Comparison of ENCODE assay signal across 19 cellular contexts in genomic region chr7:69631131-69631530, GRCh38. TPM values are rescaled to one million over a fixed set of nuclear protein-coding genes. Genes with fewer than 3 reads are reported as not detected.
DNase-seq lines count a peak whose midpoint lies in the region; ATAC-seq and TF ChIP-seq lines count a peak whose summit lies in the region.
"Had no signal": no experiment of that assay in that cellular context is flagged by ENCODE, and none has a peak within 500 bp of the region (broad histone marks: within the 10 kb centered on the region; RNA-seq: fewer than 3 reads in every experiment).

No MANE protein-coding gene starts in this region.

- H3K27ac ChIP-seq in BLaER1 treated with 17β-estradiol and CSF1 and Interleukin-3, amounts not matched to agents 10 nM and 100 nM: no peak overlapping the region
- H3K27ac ChIP-seq: KMS-11 had no signal

- ATAC-seq in stimulated activated effector memory CD8-positive, alpha-beta T cell treated with anti-CD3 and anti-CD28 coated beads, Interleukin-12 subunit alpha, Interleukin-12 subunit beta, amount 100 ng/mL, for 72 hours: no peak
- ATAC-seq: HCT116 had no signal

- H3K9me3 ChIP-seq in BLaER1 treated with 17β-estradiol and CSF1 and Interleukin-3, amounts not matched to agents 10 nM and 100 nM (replicated peaks in 1 of 11): peaks cover 0 to 2% (median 0%) of the 10 kb centered on the region in 11 experiments; a peak in 2 of 22 replicates
- H3K9me3 ChIP-seq: BE2C had no signal

- no peak overlapping the region for H3K4me3 ChIP-seq in BLaER1 treated with 17β-estradiol and CSF1 and Interleukin-3, amounts not matched to agents 10 nM and 100 nM

- peaks cover 55% of the 10 kb centered on the region for H3K4me1 Mint-ChIP-seq in chondrocyte (ENCODE audit: low read depth)
- H3K4me1 Mint-ChIP-seq in stimulated activated effector memory CD8-positive, alpha-beta T cell treated with anti-CD3 and anti-CD28 coated beads, Interleukin-12 subunit alpha, Interleukin-12 subunit beta, amount 100 ng/mL, for 72 hours: peaks cover 13% of the 10 kb centered on the region
- H3K4me1 Mint-ChIP-seq in type B pancreatic cell (ENCODE audit: unreplicated experiment): peaks cover 54% of the 10 kb centered on the region
- no peaks in the 10 kb centered on the region for H3K4me1 Mint-ChIP-seq in T-helper 2 cell treated with Interferon-gamma antibody and Interleukin-4, amounts not matched to agents 5 μg/mL and 100 μg/mL, for 36 hours (ENCODE audit: low read depth)

- H3K36me3 Mint-ChIP-seq in chondrocyte (ENCODE audit: low read depth) (no peaks in the 10 kb centered on the region), type B pancreatic cell (no peaks in the 10 kb centered on the region)
- no peaks in the 10 kb centered on the region for H3K36me3 Mint-ChIP-seq in stimulated activated effector memory CD8-positive, alpha-beta T cell treated with anti-CD3 and anti-CD28 coated beads, Interleukin-12 subunit alpha, Interleukin-12 subunit beta, amount 100 ng/mL, for 72 hours
- H3K36me3 Mint-ChIP-seq in T-helper 2 cell treated with Interferon-gamma antibody and Interleukin-4, amounts not matched to agents 5 μg/mL and 100 μg/mL, for 36 hours (ENCODE audit: low read depth): no peaks in the 10 kb centered on the region

- H3K27me3 Mint-ChIP-seq in chondrocyte (ENCODE audit: low read depth) (no peaks in the 10 kb centered on the region), type B pancreatic cell (no peaks in the 10 kb centered on the region)
- H3K27me3 Mint-ChIP-seq in T-helper 2 cell treated with Interferon-gamma antibody and Interleukin-4, amounts not matched to agents 5 μg/mL and 100 μg/mL, for 36 hours (ENCODE audit: low read depth): no peaks in the 10 kb centered on the region
- H3K27me3 Mint-ChIP-seq: CD4-positive, alpha-beta T cell had no signal

- H3K36me3 ChIP-seq in BLaER1 treated with 17β-estradiol and CSF1 and Interleukin-3, amounts not matched to agents 10 nM and 100 nM: peaks cover 0 to 5% (median 0%) of the 10 kb centered on the region in 11 experiments; a peak in 2 of 22 replicates
- H3K36me3 ChIP-seq: BE2C had no signal

- no peak overlapping the region for H3K9ac ChIP-seq in BLaER1 treated with 17β-estradiol and CSF1 and Interleukin-3, amounts not matched to agents 10 nM and 100 nM
- H3K9ac ChIP-seq: KMS-11 had no signal

- H3K27me3 ChIP-seq in BLaER1 treated with 17β-estradiol and CSF1 and Interleukin-3, amounts not matched to agents 10 nM and 100 nM: no peaks in the 10 kb centered on the region
- H3K27me3 ChIP-seq: BE2C had no signal

- DNase-seq in NCI-H69 (lab: John Stamatoyannopoulos, UW) (peak; percentile 78), chondrocyte (ENCODE audit: low spot score) (no peak), AG08396 (ENCODE audit: low spot score) (no peak), type B pancreatic cell (ENCODE audit: extremely low spot score, unreplicated experiment) (no peak)
- DNase-seq in stimulated activated effector memory CD8-positive, alpha-beta T cell treated with anti-CD3 and anti-CD28 coated beads, Interleukin-12 subunit alpha, Interleukin-12 subunit beta, amount 100 ng/mL, for 72 hours (ENCODE audit: low spot score in 2 of 2): no peak
- DNase-seq in T-helper 2 cell treated with Interferon-gamma antibody and Interleukin-4, amounts not matched to agents 5 μg/mL and 100 μg/mL, for 36 hours (ENCODE audit: low spot score): no peak
- DNase-seq: BE2C; CD4-positive, alpha-beta T cell; DND-41; IMR-90; NCI-H1105 treated with DMSO at 0.1 percent for 48 hours; NCI-H2029 treated with DMSO at 0.1 percent for 48 hours; NCI-H2171 treated with DMSO at 0.1 percent for 48 hours; NCI-H524 treated with DMSO at 0.1 percent for 48 hours; Right ventricle myocardium superior; SW 1271 had no signal

- H3K4me2 ChIP-seq in BLaER1 treated with 17β-estradiol and CSF1 and Interleukin-3, amounts not matched to agents 10 nM and 100 nM: peak overlapping the region in 8 of 11 experiments; percentile 15 to 77 (median 60); a peak in 8 of 22 replicates
- H3K4me2 ChIP-seq: KMS-11 had no signal

- H4K20me1 ChIP-seq in BLaER1 treated with 17β-estradiol and CSF1 and Interleukin-3, amounts not matched to agents 10 nM and 100 nM: peaks cover 0 to 83% (median 61%) of the 10 kb centered on the region in 11 experiments; a peak in 16 of 22 replicates

- H3K4me3 Mint-ChIP-seq in chondrocyte (ENCODE audit: unreplicated experiment): no peak overlapping the region
- no peak overlapping the region for H3K4me3 Mint-ChIP-seq in stimulated activated effector memory CD8-positive, alpha-beta T cell treated with anti-CD3 and anti-CD28 coated beads, Interleukin-12 subunit alpha, Interleukin-12 subunit beta, amount 100 ng/mL, for 72 hours
- no peak overlapping the region for H3K4me3 Mint-ChIP-seq in type B pancreatic cell
- H3K4me3 Mint-ChIP-seq in T-helper 2 cell treated with Interferon-gamma antibody and Interleukin-4, amounts not matched to agents 5 μg/mL and 100 μg/mL, for 36 hours: no peak overlapping the region
- H3K4me3 Mint-ChIP-seq: CD4-positive, alpha-beta T cell had no signal

- H3K27ac Mint-ChIP-seq in chondrocyte (ENCODE audit: unreplicated experiment) (peak overlapping the region; percentile 49), type B pancreatic cell (no peak overlapping the region)
- peak overlapping the region; percentile 6 for H3K27ac Mint-ChIP-seq in stimulated activated effector memory CD8-positive, alpha-beta T cell treated with anti-CD3 and anti-CD28 coated beads, Interleukin-12 subunit alpha, Interleukin-12 subunit beta, amount 100 ng/mL, for 72 hours
- H3K27ac Mint-ChIP-seq in T-helper 2 cell treated with Interferon-gamma antibody and Interleukin-4, amounts not matched to agents 5 μg/mL and 100 μg/mL, for 36 hours: no peak overlapping the region
- H3K27ac Mint-ChIP-seq: CD4-positive, alpha-beta T cell had no signal

- H3K9me3 Mint-ChIP-seq in chondrocyte (ENCODE audit: low read depth) (no peaks in the 10 kb centered on the region), type B pancreatic cell (no peaks in the 10 kb centered on the region)
- H3K9me3 Mint-ChIP-seq in stimulated activated effector memory CD8-positive, alpha-beta T cell treated with anti-CD3 and anti-CD28 coated beads, Interleukin-12 subunit alpha, Interleukin-12 subunit beta, amount 100 ng/mL, for 72 hours: no peaks in the 10 kb centered on the region
- H3K9me3 Mint-ChIP-seq in T-helper 2 cell treated with Interferon-gamma antibody and Interleukin-4, amounts not matched to agents 5 μg/mL and 100 μg/mL, for 36 hours: no peaks in the 10 kb centered on the region
- H3K9me3 Mint-ChIP-seq: CD4-positive, alpha-beta T cell had no signal

- TF ChIP-seq CTCF in chondrocyte (IDR thresholded peaks at IDR 0.05) (no peak), type B pancreatic cell (conservative IDR thresholded peaks at IDR 0.05) (no peak)

- H3K4me1 ChIP-seq in BLaER1 treated with 17β-estradiol and CSF1 and Interleukin-3, amounts not matched to agents 10 nM and 100 nM: peaks cover 31 to 47% (median 36%) of the 10 kb centered on the region in 10 experiments

RNA-seq across cellular contexts. Expression of gene AUTS2, which starts 32.9 kb away (rescaled TPM):
- total RNA-seq in chondrocyte: 31.5 to 69.2 TPM (median 40.8 TPM) in 3 replicates
- total RNA-seq in type B pancreatic cell (ENCODE audit: low replicate concordance): 53.8 and 94.1 TPM in 2 replicates

Comparison
In these comparisons a context has a peak if more than half of its experiments do, and no peak if none do; other contexts are left out.
1. H3K27ac Mint-ChIP-seq: peak in chondrocyte (single experiment) and stimulated activated effector memory CD8-positive, alpha-beta T cell treated with anti-CD3 and anti-CD28 coated beads, Interleukin-12 subunit alpha, Interleukin-12 subunit beta, amount 100 ng/mL, for 72 hours (single experiment); none in type B pancreatic cell (single experiment) and T-helper 2 cell treated with Interferon-gamma antibody and Interleukin-4, amounts not matched to agents 5 μg/mL and 100 μg/mL, for 36 hours (single experiment).